ENCODE assay signal across 17 cellular contexts in genomic region chr9:79395691-79396558, GRCh38.
DNase-seq lines count a peak whose midpoint lies in the region; ATAC-seq and TF ChIP-seq lines count a peak whose summit lies in the region.
"Had no signal": no experiment of that assay in that cellular context is flagged by ENCODE, and none has a peak within 500 bp of the region (broad histone marks: within the 10 kb centered on the region; RNA-seq: fewer than 3 reads in every experiment).

No MANE protein-coding gene starts in this region.

- H3K9me3 Mint-ChIP-seq in endodermal cell, result no peaks in the 10 kb centered on the region
- H3K9me3 Mint-ChIP-seq: activated T-helper 17 cell treated with anti-CD3 and anti-CD28 coated beads, Interleukin-2, amount 50 U/mL, for 72 hours; T-cell had no signal

- TF ChIP-seq CTCF in endodermal cell (conservative IDR thresholded peaks at IDR 0.05) (no peak), lower lobe of right lung (IDR thresholded peaks at IDR 0.05) (no peak)

- H3K36me3 Mint-ChIP-seq in endodermal cell (ENCODE audit: low read depth), result no peaks in the 10 kb centered on the region
- H3K36me3 Mint-ChIP-seq: T-cell had no signal

- peaks cover 12% of the 10 kb centered on the region for H3K4me1 Mint-ChIP-seq in endodermal cell
- H3K4me1 Mint-ChIP-seq: activated T-helper 17 cell treated with anti-CD3 and anti-CD28 coated beads, Interleukin-2, amount 50 U/mL, for 72 hours; T-cell had no signal

- H3K27ac ChIP-seq in HUES6 (ENCODE audit: low read depth, low read length), result no peak overlapping the region
- peak overlapping the region; percentile 27 for H3K27ac ChIP-seq in endodermal cell (ENCODE audit: low read depth, low read length)
- no peak overlapping the region for H3K27ac ChIP-seq in lower lobe of right lung
- H3K27ac ChIP-seq: brain microvascular endothelial cell, colonic mucosa, HL-60, upper lobe of left lung had no signal

- H3K27me3 ChIP-seq in HUES6 (ENCODE audit: control insufficient read depth, insufficient read depth, low read length) (no peaks in the 10 kb centered on the region), endodermal cell (ENCODE audit: control insufficient read depth, insufficient read depth, low read length, poor library complexity, severe bottlenecking) (no peaks in the 10 kb centered on the region), lower lobe of right lung (ENCODE audit: low read depth) (no peaks in the 10 kb centered on the region)
- H3K27me3 ChIP-seq: brain microvascular endothelial cell, colonic mucosa, upper lobe of left lung had no signal

- DNase-seq in NCI-H2171 (lab: John Stamatoyannopoulos, UW) (peak; percentile 12), endodermal cell (peak; percentile 40), retina (peak; percentile 39), lower lobe of right lung (no peak)
- no peak for DNase-seq in activated CD8-positive, alpha-beta memory T cell treated with anti-CD3 and anti-CD28 coated beads for 24 hours
- DNase-seq: brain microvascular endothelial cell; Caco-2; colonic mucosa; NCI-H526 treated with DMSO at 0.1 percent for 48 hours; SIG-M5; stimulated activated CD4-positive, alpha-beta T cell treated with anti-CD3 and anti-CD28 coated beads, Interleukin-12 subunit alpha, Interleukin-12 subunit beta, amount 100 ng/mL, for 4 hours; T-cell; upper lobe of left lung had no signal

- 29 to 44% methylated on average over 9 to 11 of the region's 11 CpGs for WGBS in endodermal cell (ENCODE audit: insufficient coverage in 1 of 2, insufficient read length in 1 of 2), 2 experiments

- no peak overlapping the region for H3K27ac Mint-ChIP-seq in endodermal cell
- H3K27ac Mint-ChIP-seq: activated T-helper 17 cell treated with anti-CD3 and anti-CD28 coated beads, Interleukin-2, amount 50 U/mL, for 72 hours; T-cell had no signal

- ATAC-seq in GM19463 (IDR thresholded peaks at IDR 0.05; ENCODE audit: unreplicated experiment) (no peak), lower lobe of right lung (no peak)
- ATAC-seq: activated T-helper 17 cell treated with anti-CD3 and anti-CD28 coated beads, Interleukin-2, amount 50 U/mL, for 72 hours; T-cell had no signal

- H3K9ac ChIP-seq in HUES6 (ENCODE audit: low read length) (no peak overlapping the region), endodermal cell (ENCODE audit: extremely low read depth, low read length, poor library complexity, severe bottlenecking) (no peak overlapping the region)

- H3K4me3 Mint-ChIP-seq in endodermal cell, result no peak overlapping the region
- H3K4me3 Mint-ChIP-seq: activated T-helper 17 cell treated with anti-CD3 and anti-CD28 coated beads, Interleukin-2, amount 50 U/mL, for 72 hours; T-cell had no signal

- H3K36me3 ChIP-seq in HUES6 (ENCODE audit: control insufficient read depth, insufficient read depth, low read length), result no peaks in the 10 kb centered on the region
- H3K36me3 ChIP-seq in endodermal cell (ENCODE audit: control insufficient read depth, insufficient read depth, low read length), result no peaks in the 10 kb centered on the region
- H3K36me3 ChIP-seq in lower lobe of right lung, result no peaks in the 10 kb centered on the region
- H3K36me3 ChIP-seq: brain microvascular endothelial cell, colonic mucosa, upper lobe of left lung had no signal

- H3K27me3 Mint-ChIP-seq in endodermal cell (ENCODE audit: insufficient read depth), result peaks cover 11% of the 10 kb centered on the region

- peaks cover 17% of the 10 kb centered on the region for H3K4me1 ChIP-seq in HUES6 (ENCODE audit: control insufficient read depth, insufficient read depth, low read length)
- no peaks in the 10 kb centered on the region for H3K4me1 ChIP-seq in endodermal cell (ENCODE audit: control insufficient read depth, insufficient read depth, low read length)
- no peaks in the 10 kb centered on the region for H3K4me1 ChIP-seq in lower lobe of right lung
- H3K4me1 ChIP-seq: Caco-2, colonic mucosa, upper lobe of left lung had no signal

- intact Hi-C loops in lower lobe of right lung (cut with DNase I), result no loop called here

- H3K9me3 ChIP-seq in HUES6 (ENCODE audit: control insufficient read depth, insufficient read depth, low read depth, low read length) (no peaks in the 10 kb centered on the region), endodermal cell (ENCODE audit: control insufficient read depth, low read length) (no peaks in the 10 kb centered on the region), lower lobe of right lung (no peaks in the 10 kb centered on the region)
- H3K9me3 ChIP-seq: Caco-2, colonic mucosa, upper lobe of left lung had no signal

- H3K4me3 ChIP-seq in HUES6 (ENCODE audit: low read depth, low read length), result peak overlapping the region; percentile 36; the same call in 1 of the 2 replicates
- H3K4me3 ChIP-seq in endodermal cell (ENCODE audit: low read length), result no peak overlapping the region
- no peak overlapping the region for H3K4me3 ChIP-seq in lower lobe of right lung
- H3K4me3 ChIP-seq: colonic mucosa, upper lobe of left lung had no signal

Comparison
In these comparisons a context has a peak if more than half of its experiments do, and no peak if none do; other contexts are left out.
1. DNase-seq: peak in NCI-H2171 (single experiment), endodermal cell (single experiment) and retina (single experiment); none in activated CD8-positive, alpha-beta memory T cell treated with anti-CD3 and anti-CD28 coated beads for 24 hours (single experiment) and lower lobe of right lung (single experiment).